Comparison of ENCODE assay signal across 1 cellular context in genomic region chr10:72244573-72245038, GRCh38.
TF ChIP-seq lines count a peak whose summit lies in the region.

No MANE protein-coding gene starts in this region.

TF ChIP-seq in HEK293, 187 proteins besides CTCF, POLR2A, EP300 and RAD21 (continued from another document):
- TF ChIP-seq ZNF785 (tag by site-specific recombination; IDR thresholded peaks at IDR 0.05) (no peak), SCRT2 (tag by site-specific recombination; IDR thresholded peaks at IDR 0.05) (peak; percentile 72), PRDM4 (tag by site-specific recombination; IDR thresholded peaks at IDR 0.05) (no peak), ZSCAN16 (tag by site-specific recombination; IDR thresholded peaks at IDR 0.05) (no peak), ZNF335 (tag by site-specific recombination; conservative IDR thresholded peaks at IDR 0.05) (0 out of 2 replicates have a peak, but pooled peaks have one; percentile 14), ZBTB17 (tag by site-specific recombination; IDR thresholded peaks at IDR 0.05) (peak; percentile 95)
